In genomic region chr12:57864811-57865751, GRCh38 we compare ENCODE assay signal across 8 cellular contexts. TPM values are rescaled to one million over a fixed set of nuclear protein-coding genes. Genes with fewer than 3 reads are reported as not detected.
DNase-seq lines count a peak whose midpoint lies in the region; ATAC-seq, FAIRE-seq and TF ChIP-seq lines count a peak whose summit lies in the region.

No MANE protein-coding gene starts in this region.

- H3K36me3 ChIP-seq in pancreas (no peaks in the 10 kb centered on the region), uterus (no peaks in the 10 kb centered on the region)

- no peaks in the 10 kb centered on the region for H3K36me3 Mint-ChIP-seq in activated naive CD8-positive, alpha-beta T cell treated with anti-CD3 and anti-CD28 coated beads for 36 hours

- H3K27me3 ChIP-seq in pancreas (no peaks in the 10 kb centered on the region), uterus (no peaks in the 10 kb centered on the region)

- intact Hi-C loops in head of caudate nucleus (cut with DNase I) (no loop called here), pancreas (cut with DNase I) (no loop called here), uterus (cut with DNase I; ENCODE audit: low total_unique reads) (no loop called here)

- H3K27me3 Mint-ChIP-seq in activated naive CD8-positive, alpha-beta T cell treated with anti-CD3 and anti-CD28 coated beads for 36 hours: peaks cover 18% of the 10 kb centered on the region

- peak; percentile 58 to 84 for TF ChIP-seq POLR2A in uterus (IDR thresholded peaks at IDR 0.05)

- peak overlapping the region; percentile 32 to 64 (median 44) for H3K4me3 ChIP-seq in pancreas
- peak overlapping the region; percentile 49 to 53 for H3K4me3 ChIP-seq in uterus

- 1% methylated on average over 64 to 66 of the region's 66 CpGs for WGBS in pancreas, 2 donors

- H3K4me1 Mint-ChIP-seq in activated naive CD8-positive, alpha-beta T cell treated with anti-CD3 and anti-CD28 coated beads for 36 hours: peaks cover 6% of the 10 kb centered on the region

- H3K9me3 ChIP-seq in pancreas (no peaks in the 10 kb centered on the region), uterus (no peaks in the 10 kb centered on the region)

- peak; percentile 18 for DNase-seq in SKM-1 treated with dmso at 0.1 percent for 144 hours (lab: John Stamatoyannopoulos, UW; ENCODE audit: unreplicated experiment)
- no peak for DNase-seq in SKM-1 (lab: John Stamatoyannopoulos, UW; ENCODE audit: unreplicated experiment)
- peak; percentile 57 for DNase-seq in RPMI8226
- peak; percentile 72 for DNase-seq in activated naive CD8-positive, alpha-beta T cell treated with anti-CD3 and anti-CD28 coated beads for 36 hours
- peak in 38 of 42 donors; percentile 37 to 86 (median 66) for DNase-seq in head of caudate nucleus
- DNase-seq in pancreas: peak; percentile 58 to 87 (median 67)
- DNase-seq in uterus: peak; percentile 86 to 89

- ATAC-seq in HG03045 (IDR thresholded peaks at IDR 0.05; ENCODE audit: unreplicated experiment) (peak; percentile 65), pancreas (peak; percentile 94 to 96 (median 94))

- peak overlapping the region; percentile 64 for H3K4me3 Mint-ChIP-seq in activated naive CD8-positive, alpha-beta T cell treated with anti-CD3 and anti-CD28 coated beads for 36 hours

- peak overlapping the region; percentile 18 for H3K27ac Mint-ChIP-seq in activated naive CD8-positive, alpha-beta T cell treated with anti-CD3 and anti-CD28 coated beads for 36 hours

- H3K9me3 Mint-ChIP-seq in activated naive CD8-positive, alpha-beta T cell treated with anti-CD3 and anti-CD28 coated beads for 36 hours: no peaks in the 10 kb centered on the region

- H3K27ac ChIP-seq in pancreas (peak overlapping the region; percentile 67 to 85 (median 80)), uterus (peak overlapping the region; percentile 98 to 99)

- H3K4me1 ChIP-seq in pancreas: no peaks in the 10 kb centered on the region
- peaks cover 7 to 18% of the 10 kb centered on the region in 2 donors for H3K4me1 ChIP-seq in uterus

- TF ChIP-seq CTCF in pancreas (IDR thresholded peaks at IDR 0.05): no peak
- TF ChIP-seq CTCF in uterus (IDR thresholded peaks at IDR 0.05): no peak

- FAIRE-seq in pancreas (lab: Jason Lieb, UNC): no peak

RNA-seq across cellular contexts. Expression of gene CTDSP2, which starts 18.6 kb away (rescaled TPM):
- 10 to 100 TPM; 91.4 to 94.3 TPM for total RNA-seq in activated naive CD8-positive, alpha-beta T cell treated with anti-CD3 and anti-CD28 coated beads for 36 hours
- 100 to 1,000 TPM in 2 of 6 donors, 10 to 100 TPM in 4; 88.8 to 165 (median 94.5) TPM for total RNA-seq in pancreas
- polyA plus RNA-seq in pancreas: 10 to 100 TPM; 38.7 to 48.6 TPM
- 100 to 1,000 TPM in 2 of 4 donors, 10 to 100 TPM in 2; 66.2 to 212 (median 90.9) TPM for total RNA-seq in uterus

RNA-seq across cellular contexts. Expression of gene AVIL, which starts 46.5 kb away (rescaled TPM):
- total RNA-seq in activated naive CD8-positive, alpha-beta T cell treated with anti-CD3 and anti-CD28 coated beads for 36 hours: 1 to 10 TPM; 1.2 to 1.8 TPM
- 10 to 100 TPM in 1 of 6 donors, 1 to 10 TPM in 5; 1.6 to 11.7 (median 3.7) TPM for total RNA-seq in pancreas
- polyA plus RNA-seq in pancreas: 10 to 100 TPM; 11.7 to 15.9 TPM
- 10 to 100 TPM in 1 of 4 donors, 1 to 10 TPM in 2, not detected in 1; 4.4 to 21.8 (median 5.1) TPM for total RNA-seq in uterus
